8 cellular contexts compared by ENCODE assay signal in genomic region chrX:55452825-55453124, GRCh38. TPM values are rescaled to one million over a fixed set of nuclear protein-coding genes. Genes with fewer than 3 reads are reported as not detected.
DNase-seq lines count a peak whose midpoint lies in the region; ATAC-seq and TF ChIP-seq lines count a peak whose summit lies in the region.

No MANE protein-coding gene starts in this region.

- H3K79me2 ChIP-seq in DOHH2 (ENCODE audit: control insufficient read depth, low read length), result no peaks in the 10 kb centered on the region

- no peaks in the 10 kb centered on the region for H3K27me3 Mint-ChIP-seq in dendritic cell treated with granulocyte-macrophage colony-stimulating factor and Interleukin-4, amounts not matched to agents 40 ng/mL and 50 ng/mL, for 4 days

- TF ChIP-seq POLR2A in GM18505 (IDR thresholded peaks at IDR 0.05; ENCODE audit: borderline replicate concordance, extremely low read depth, insufficient read depth, insufficient read length), result no peak

- H3K4me1 ChIP-seq in DOHH2 (ENCODE audit: control insufficient read depth, low read length), result peaks cover 4% of the 10 kb centered on the region; the same call in 1 of the 2 replicates
- no peaks in the 10 kb centered on the region for H3K4me1 ChIP-seq in neuronal stem cell (ENCODE audit: control insufficient read depth in 2 of 2, insufficient read depth in 1 of 2, low read depth in 1 of 2, low read length in 2 of 2)

- no peak overlapping the region for H3K23ac ChIP-seq in neuronal stem cell (ENCODE audit: low read depth, low read length, poor library complexity)

- H3K14ac ChIP-seq in neuronal stem cell (ENCODE audit: low read length), result no peak overlapping the region

- ATAC-seq in GM18505 (IDR thresholded peaks at IDR 0.05; ENCODE audit: unreplicated experiment) (no peak), HG03565 (IDR thresholded peaks at IDR 0.05; ENCODE audit: unreplicated experiment) (no peak)

- no peak overlapping the region for H3K9ac ChIP-seq in neuronal stem cell (ENCODE audit: low read depth, low read length, poor library complexity)

- no peak overlapping the region for H4K8ac ChIP-seq in neuronal stem cell (ENCODE audit: low read depth, low read length)

- no peaks in the 10 kb centered on the region for H3K9me2 ChIP-seq in DOHH2 (replicated peaks; ENCODE audit: control insufficient read depth, low read length)

- H2BK12ac ChIP-seq in neuronal stem cell (ENCODE audit: low read length), result no peak overlapping the region

- intact Hi-C loops in dendritic cell treated with granulocyte-macrophage colony-stimulating factor and Interleukin-4, amounts not matched to agents 40 ng/mL and 50 ng/mL, for 4 days (cut with micrococcal nuclease), result no loop called here

- no peak overlapping the region for H4K91ac ChIP-seq in neuronal stem cell (ENCODE audit: low read depth, low read length, poor library complexity)

- H3K27ac ChIP-seq in DOHH2 (ENCODE audit: low read depth, low read length), result no peak overlapping the region
- peak overlapping the region; percentile 71 for H3K27ac ChIP-seq in KOPT-K1 (ENCODE audit: low read depth, low read length, poor library complexity, severe bottlenecking)
- H3K27ac ChIP-seq in neuronal stem cell (replicated peaks; ENCODE audit: low read length), result no peak overlapping the region

- TF ChIP-seq CTCF in DOHH2 (IDR thresholded peaks at IDR 0.05; ENCODE audit: low read depth, low read length, poor library complexity, severe bottlenecking), result no peak

- peaks cover 14% of the 10 kb centered on the region for H3K4me1 Mint-ChIP-seq in dendritic cell treated with granulocyte-macrophage colony-stimulating factor and Interleukin-4, amounts not matched to agents 40 ng/mL and 50 ng/mL, for 4 days (ENCODE audit: low read depth)

- no peak overlapping the region for H2AK5ac ChIP-seq in neuronal stem cell (ENCODE audit: low read depth, low read length)

- no peak overlapping the region for H2AFZ ChIP-seq in neuronal stem cell (ENCODE audit: low read length)

- H3K36me3 ChIP-seq in DOHH2 (ENCODE audit: control insufficient read depth, low read length) (no peaks in the 10 kb centered on the region), KOPT-K1 (ENCODE audit: insufficient read depth, low read length) (no peaks in the 10 kb centered on the region), neuronal stem cell (replicated peaks in 1 of 2; ENCODE audit: control insufficient read depth in 2 of 2, insufficient read depth in 2 of 2, low read length in 2 of 2) (no peaks in the 10 kb centered on the region)

- H3K79me1 ChIP-seq in neuronal stem cell (ENCODE audit: low read depth, low read length), result no peaks in the 10 kb centered on the region

- no CpG with 5 or more reads among the region's 10 CpGs for WGBS in neuronal stem cell (ENCODE audit: extremely low coverage in 2 of 2, insufficient read length in 2 of 2, insufficient replicate concordance in 1 of 2), 2 donors

- H3K9me3 ChIP-seq in DOHH2 (ENCODE audit: control insufficient read depth, insufficient read depth, low read length) (no peaks in the 10 kb centered on the region), KOPT-K1 (ENCODE audit: insufficient read depth, low read length, poor library complexity, severe bottlenecking) (no peaks in the 10 kb centered on the region), neuronal stem cell (replicated peaks in 1 of 2; ENCODE audit: control insufficient read depth in 2 of 2, insufficient read depth in 1 of 2, low read depth in 1 of 2, low read length in 2 of 2) (no peaks in the 10 kb centered on the region)

- H3K4ac ChIP-seq in neuronal stem cell (ENCODE audit: low read length), result no peak overlapping the region

- DNase-seq in neuronal stem cell (ENCODE audit: low spot score) (no peak), COLO829 (ENCODE audit: low spot score) (no peak), NCI-H524 treated with DMSO at 0.1 percent for 48 hours (lab: John Stamatoyannopoulos, UW) (no peak)

- no peak overlapping the region for H2BK15ac ChIP-seq in neuronal stem cell (ENCODE audit: low read length)

- no peaks in the 10 kb centered on the region for H3F3A ChIP-seq in DOHH2 (ENCODE audit: control insufficient read depth, insufficient read depth)

- H3K4me2 ChIP-seq in DOHH2 (ENCODE audit: low read length), result peak overlapping the region; percentile 80
- H3K4me2 ChIP-seq in neuronal stem cell (ENCODE audit: insufficient read depth, low read length, poor library complexity, severe bottlenecking), result peak overlapping the region; percentile 49

- peak overlapping the region; percentile 80 for H3K4me3 ChIP-seq in DOHH2 (ENCODE audit: low read length)
- peak overlapping the region in 1 of 2 donors; percentile 90 for H3K4me3 ChIP-seq in neuronal stem cell (ENCODE audit: low read length in 2 of 2)

- H2BK120ac ChIP-seq in neuronal stem cell (ENCODE audit: low read depth, low read length), result no peak overlapping the region

- no peaks in the 10 kb centered on the region for H3K36me3 Mint-ChIP-seq in dendritic cell treated with granulocyte-macrophage colony-stimulating factor and Interleukin-4, amounts not matched to agents 40 ng/mL and 50 ng/mL, for 4 days (ENCODE audit: low read depth)

- H3K27me3 ChIP-seq in DOHH2 (ENCODE audit: control insufficient read depth, low read length) (no peaks in the 10 kb centered on the region), neuronal stem cell (ENCODE audit: control insufficient read depth in 3 of 3, insufficient read depth in 3 of 3, low read depth in 1 of 3, low read length in 3 of 3) (no peaks in the 10 kb centered on the region)

- H3K4me3 Mint-ChIP-seq in dendritic cell treated with granulocyte-macrophage colony-stimulating factor and Interleukin-4, amounts not matched to agents 40 ng/mL and 50 ng/mL, for 4 days, result peak overlapping the region; percentile 80

- H3K9me3 Mint-ChIP-seq in dendritic cell treated with granulocyte-macrophage colony-stimulating factor and Interleukin-4, amounts not matched to agents 40 ng/mL and 50 ng/mL, for 4 days, result no peaks in the 10 kb centered on the region

- H4K20me1 ChIP-seq in DOHH2 (ENCODE audit: control insufficient read depth, insufficient read depth, low read depth, low read length), result no peaks in the 10 kb centered on the region

- H2BK5ac ChIP-seq in neuronal stem cell (ENCODE audit: low read length), result no peak overlapping the region

- H3K27ac Mint-ChIP-seq in dendritic cell treated with granulocyte-macrophage colony-stimulating factor and Interleukin-4, amounts not matched to agents 40 ng/mL and 50 ng/mL, for 4 days, result peak overlapping the region; percentile 77

- no peak overlapping the region for H3K18ac ChIP-seq in neuronal stem cell (ENCODE audit: low read length)

RNA-seq across cellular contexts. Expression of gene MAGEH1, which starts 0.8 kb away (rescaled TPM):
- 35.4 TPM for polyA plus RNA-seq in neuronal stem cell (2013, experiment 1 of 2)
- polyA plus RNA-seq in neuronal stem cell (2013, experiment 2 of 2), result 35.3 TPM

RNA-seq across cellular contexts. Expression of gene USP51, which starts 36.9 kb away (rescaled TPM):
- polyA plus RNA-seq in neuronal stem cell (2013, experiment 1 of 2), result 6.8 TPM
- polyA plus RNA-seq in neuronal stem cell (2013, experiment 2 of 2), result 7.4 TPM
